8 cellular contexts compared by ENCODE assay signal in genomic region chr9:136399176-136400037, GRCh38. TPM values are rescaled to one million over a fixed set of nuclear protein-coding genes. Genes with fewer than 3 reads are reported as not detected.
A peak's percentile ranks its signal among the peaks of the same experiment; 100 is the strongest.
DNase-seq lines count a peak whose midpoint lies in the region; ATAC-seq and TF ChIP-seq lines count a peak whose summit lies in the region.

No MANE protein-coding gene starts in this region.

- no peak for TF ChIP-seq CTCF in A673 (conservative IDR thresholded peaks at IDR 0.05; ENCODE audit: low read depth, low read length)
- TF ChIP-seq CTCF in nephron (IDR thresholded peaks at IDR 0.05; ENCODE audit: unreplicated experiment in 3 of 3): no peak

- intact Hi-C loops in A673 (cut with micrococcal nuclease; ENCODE audit: unreplicated experiment): no loop called here
- intact Hi-C loops in activated CD4-positive, alpha-beta memory T cell treated with anti-CD3 and anti-CD28 coated beads for 36 hours (cut with micrococcal nuclease): loop anchor here (5.0 kb wide), 1 partner anchor 38 kb away; the partner anchor contains the start of gene INPP5E

- no TSS peak for BruUV-seq in A673 (replicated peaks; lab: Mats Ljungman, UMichigan)

- peak overlapping the region; percentile 64 for H3K9ac ChIP-seq in HUES48 (ENCODE audit: low read depth, low read length)

- H3K9me3 ChIP-seq in A673 (ENCODE audit: low read depth, low read length, poor library complexity, severe bottlenecking) (no peaks in the 10 kb centered on the region), HUES48 (ENCODE audit: control insufficient read depth, insufficient read depth, low read length) (no peaks in the 10 kb centered on the region)

- H3K27me3 Mint-ChIP-seq in activated CD4-positive, alpha-beta memory T cell treated with anti-CD3 and anti-CD28 coated beads for 36 hours: no peaks in the 10 kb centered on the region
- no peaks in the 10 kb centered on the region for H3K27me3 Mint-ChIP-seq in nephron (ENCODE audit: low read depth)

- POLR2A ChIA-PET in A673 (lab: Charles Lee; ENCODE audit: low non-redundant PET): no interaction called here
- POLR2A ChIA-PET in activated CD4-positive, alpha-beta memory T cell treated with anti-CD3 and anti-CD28 coated beads for 36 hours (lab: Charles Lee): interaction anchor here (1.0 kb wide), 1 partner anchor 12 kb away, joined by 3 read pairs; no protein-coding TSS in a partner anchor

- H3K4me1 Mint-ChIP-seq in activated CD4-positive, alpha-beta memory T cell treated with anti-CD3 and anti-CD28 coated beads for 36 hours (ENCODE audit: low read depth): peaks cover 42% of the 10 kb centered on the region
- peaks cover 9% of the 10 kb centered on the region for H3K4me1 Mint-ChIP-seq in nephron

- H3K27ac Mint-ChIP-seq in activated CD4-positive, alpha-beta memory T cell treated with anti-CD3 and anti-CD28 coated beads for 36 hours: peak overlapping the region; percentile 76
- peak overlapping the region in 2 of 3 experiments; percentile 68 to 82 for H3K27ac Mint-ChIP-seq in nephron

- H3K36me3 Mint-ChIP-seq in activated CD4-positive, alpha-beta memory T cell treated with anti-CD3 and anti-CD28 coated beads for 36 hours: peaks cover 40% of the 10 kb centered on the region
- H3K36me3 Mint-ChIP-seq in nephron (ENCODE audit: low read depth): peaks cover 28% of the 10 kb centered on the region

- TF ChIP-seq POLR2A in erythroblast (IDR thresholded peaks at IDR 0.05; ENCODE audit: low read length): no peak

- H3K4me3 ChIP-seq in A673 (ENCODE audit: low read depth, low read length, poor library complexity, severe bottlenecking) (peak overlapping the region; percentile 96), HUES48 (ENCODE audit: low read depth, low read length) (peak overlapping the region; percentile 77)

- H3K27me3 ChIP-seq in A673 (replicated peaks; ENCODE audit: insufficient read depth, low read depth, low read length, poor library complexity) (no peaks in the 10 kb centered on the region), HUES48 (ENCODE audit: control insufficient read depth, insufficient read depth, low read length) (no peaks in the 10 kb centered on the region)

- ATAC-seq in GM18867 (IDR thresholded peaks at IDR 0.05; ENCODE audit: unreplicated experiment): peak; percentile 35

- DNase-seq in A673 (ENCODE audit: low spot score) (no peak), erythroblast (lab: John Stamatoyannopoulos, UW) (peak; percentile 49 to 60), pons (ENCODE audit: low spot score) (no peak), NCI-H1436 (lab: John Stamatoyannopoulos, UW) (no peak)
- peak; percentile 60 for DNase-seq in activated CD4-positive, alpha-beta memory T cell treated with anti-CD3 and anti-CD28 coated beads for 36 hours

- H3K27ac ChIP-seq in A673 (ENCODE audit: low read depth, low read length, poor library complexity, severe bottlenecking) (peak overlapping the region; percentile 75), HUES48 (ENCODE audit: low read depth, low read length) (peak overlapping the region; percentile 25)

- H3K36me3 ChIP-seq in A673 (ENCODE audit: insufficient read depth, low read length, poor library complexity, severe bottlenecking) (peaks cover 53% of the 10 kb centered on the region), HUES48 (ENCODE audit: control insufficient read depth, insufficient read depth, low read length) (peaks cover 69% of the 10 kb centered on the region)

- H3K4me3 Mint-ChIP-seq in activated CD4-positive, alpha-beta memory T cell treated with anti-CD3 and anti-CD28 coated beads for 36 hours: peak overlapping the region; percentile 83
- H3K4me3 Mint-ChIP-seq in nephron: peak overlapping the region; percentile 86 to 94 (median 88)

- no peaks in the 10 kb centered on the region for H3K9me3 Mint-ChIP-seq in activated CD4-positive, alpha-beta memory T cell treated with anti-CD3 and anti-CD28 coated beads for 36 hours
- H3K9me3 Mint-ChIP-seq in nephron: no peaks in the 10 kb centered on the region

- CTCF ChIA-PET in A673 (lab: Charles Lee): no interaction called here
- CTCF ChIA-PET in activated CD4-positive, alpha-beta memory T cell treated with anti-CD3 and anti-CD28 coated beads for 36 hours (lab: Charles Lee): interaction anchor here (1.2 to 2.5 kb wide), 4 partner anchors 10 to 86 kb away, joined by 5 to 19 read pairs (median 10); partner anchors contain the start of genes DNLZ, ENTR1 and PMPCA

- peaks cover 9% of the 10 kb centered on the region for H3K4me1 ChIP-seq in A673 (ENCODE audit: insufficient read depth, low read length, poor library complexity, severe bottlenecking)
- peaks cover 7% of the 10 kb centered on the region; the same call in 1 of the 2 replicates for H3K4me1 ChIP-seq in HUES48 (ENCODE audit: control insufficient read depth, insufficient read depth, low read length)

RNA-seq across cellular contexts. Expression of gene SNAPC4, which starts 0.6 kb away (rescaled TPM):
- 22.9 and 24.8 TPM in 2 replicates for total RNA-seq in A673 (2021)
- total RNA-seq in activated CD4-positive, alpha-beta memory T cell treated with anti-CD3 and anti-CD28 coated beads for 36 hours: 10 to 100 TPM; 13.9 to 14.3 TPM

RNA-seq across cellular contexts. Expression of gene ENTR1, which starts 11.0 kb away (rescaled TPM):
- total RNA-seq in A673 (2021): 135 and 146 TPM in 2 replicates
- 10 to 100 TPM; 66.9 to 74.9 TPM for total RNA-seq in activated CD4-positive, alpha-beta memory T cell treated with anti-CD3 and anti-CD28 coated beads for 36 hours

RNA-seq across cellular contexts. Expression of gene PMPCA, which starts 11.1 kb away (rescaled TPM):
- 84.1 and 94.8 TPM in 2 replicates for total RNA-seq in A673 (2021)
- 100 to 1,000 TPM; 108 to 112 TPM for total RNA-seq in activated CD4-positive, alpha-beta memory T cell treated with anti-CD3 and anti-CD28 coated beads for 36 hours

RNA-seq across cellular contexts. Expression of gene CARD9, which starts 25.9 kb away (rescaled TPM):
- total RNA-seq in A673 (2021): 4.8 and 5.4 TPM in 2 replicates
- 1 to 10 TPM; 1.4 to 2.4 TPM for total RNA-seq in activated CD4-positive, alpha-beta memory T cell treated with anti-CD3 and anti-CD28 coated beads for 36 hours

RNA-seq across cellular contexts. Expression of gene DNLZ, which starts 35.9 kb away (rescaled TPM):
- 32.7 and 37.3 TPM in 2 replicates for total RNA-seq in A673 (2021)
- total RNA-seq in activated CD4-positive, alpha-beta memory T cell treated with anti-CD3 and anti-CD28 coated beads for 36 hours: 10 to 100 TPM; 14.5 to 15.2 TPM

Comparison
In these comparisons a context has a peak if more than half of its experiments do, and no peak if none do; other contexts are left out.
1. DNase-seq: peak in activated CD4-positive, alpha-beta memory T cell treated with anti-CD3 and anti-CD28 coated beads for 36 hours (single experiment) and erythroblast (2 of 2); none in A673 (single experiment), pons (single experiment) and NCI-H1436 (single experiment).